1 cellular context compared by ENCODE assay signal in the genomic region with DNA sequence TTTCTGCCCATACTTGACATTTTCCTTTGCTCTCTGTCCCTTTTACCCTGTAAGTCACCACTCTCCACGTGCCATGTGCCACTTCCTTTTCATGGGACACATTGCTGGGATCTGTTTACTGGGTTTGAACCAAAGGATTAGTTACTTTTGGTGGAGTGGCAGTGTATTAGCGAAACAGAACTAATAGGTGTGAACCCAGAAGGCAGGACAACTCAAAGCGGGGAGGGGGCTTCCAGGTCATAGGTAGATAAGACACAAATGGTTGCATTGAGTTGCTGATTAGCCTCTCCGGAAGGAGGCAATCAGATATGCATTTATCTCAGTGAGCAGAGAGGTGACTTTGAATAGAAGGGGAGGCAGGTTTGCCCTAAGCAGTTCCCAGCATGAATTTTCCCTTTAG.
TF ChIP-seq lines count a peak whose summit lies in the region.

No MANE protein-coding gene starts in this region.

TF ChIP-seq in K562, 482 proteins besides CTCF, POLR2A, EP300 and RAD21 (continued from another document and continues in another):
- TF ChIP-seq, protein P1, sequence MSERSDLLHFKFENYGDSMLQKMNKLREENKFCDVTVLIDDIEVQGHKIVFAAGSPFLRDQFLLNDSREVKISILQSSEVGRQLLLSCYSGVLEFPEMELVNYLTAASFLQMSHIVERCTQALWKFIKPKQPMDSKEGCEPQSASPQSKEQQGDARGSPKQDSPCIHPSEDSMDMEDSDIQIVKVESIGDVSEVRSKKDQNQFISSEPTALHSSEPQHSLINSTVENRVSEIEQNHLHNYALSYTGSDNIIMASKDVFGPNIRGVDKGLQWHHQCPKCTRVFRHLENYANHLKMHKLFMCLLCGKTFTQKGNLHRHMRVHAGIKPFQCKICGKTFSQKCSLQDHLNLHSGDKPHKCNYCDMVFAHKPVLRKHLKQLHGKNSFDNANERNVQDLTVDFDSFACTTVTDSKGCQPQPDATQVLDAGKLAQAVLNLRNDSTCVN (CRISPR knock-in tag; IDR thresholded peaks at IDR 0.05), result no peak
- TF ChIP-seq NR2F6 (CRISPR knock-in tag; IDR thresholded peaks at IDR 0.05) (no peak), CBX1 (IDR thresholded peaks at IDR 0.05; ENCODE audit: low read depth) (no peak), MYC (IDR thresholded peaks at IDR 0.05; ENCODE audit: low read depth, low read length) (peak; percentile 75; the same call in 1 of the 2 replicates), MYC (CRISPR knock-in tag; IDR thresholded peaks at IDR 0.05; ENCODE audit: borderline replicate concordance, low read depth) (no peak), PHTF2 (CRISPR knock-in tag; IDR thresholded peaks at IDR 0.05) (no peak), NBN (IDR thresholded peaks at IDR 0.05; ENCODE audit: low read depth) (no peak), ZNF408 (CRISPR knock-in tag; IDR thresholded peaks at IDR 0.05; ENCODE audit: low read depth) (no peak), HDAC1 (IDR thresholded peaks at IDR 0.05) (no peak; a peak in 1 of 4 replicates), XRCC3 (IDR thresholded peaks at IDR 0.05) (no peak), SMARCA4 (IDR thresholded peaks at IDR 0.05) (peak; percentile 91), ZNF695 (CRISPR knock-in tag; IDR thresholded peaks at IDR 0.05) (no peak), TAF9B (IDR thresholded peaks at IDR 0.05; ENCODE audit: partially characterized antibody) (no peak), KLF6 (CRISPR knock-in tag; IDR thresholded peaks at IDR 0.05; ENCODE audit: borderline replicate concordance) (no peak), ETS2 (tag; IDR thresholded peaks at IDR 0.05; ENCODE audit: borderline replicate concordance, poor library complexity, severe bottlenecking) (no peak), ERF (CRISPR knock-in tag; IDR thresholded peaks at IDR 0.05) (no peak), SLC30A9 (CRISPR knock-in tag; IDR thresholded peaks at IDR 0.05) (no peak), KAT2B (IDR thresholded peaks at IDR 0.05; ENCODE audit: low read depth, low read length) (no peak), FOXM1 (IDR thresholded peaks at IDR 0.05; ENCODE audit: low read depth) (peak; percentile 74), FOXM1 (CRISPR knock-in tag; IDR thresholded peaks at IDR 0.05; ENCODE audit: low read depth) (no peak), ZNF57 (CRISPR knock-in tag; IDR thresholded peaks at IDR 0.05) (no peak), SIRT6 (IDR thresholded peaks at IDR 0.05; ENCODE audit: low read depth, low read length) (no peak), HNRNPL (IDR thresholded peaks at IDR 0.05; ENCODE audit: low read depth, low read length) (no peak), KLF13 (tag; IDR thresholded peaks at IDR 0.05; ENCODE audit: borderline replicate concordance, low read depth) (no peak), SAFB2 (IDR thresholded peaks at IDR 0.05; ENCODE audit: borderline replicate concordance, low read depth, low read length, severe bottlenecking) (no peak), RFX5 (IDR thresholded peaks at IDR 0.05; ENCODE audit: low read depth, low read length) (no peak), ZNF583 (CRISPR knock-in tag; IDR thresholded peaks at IDR 0.05) (0 out of 2 replicates have a peak, but pooled peaks have one; percentile 33), NCOA2 (IDR thresholded peaks at IDR 0.05; ENCODE audit: partially characterized antibody in 2 of 2) (no peak), BHLHE40 (IDR thresholded peaks at IDR 0.05; ENCODE audit: low read length) (peak; percentile 40; the same call in 1 of the 2 replicates), LCOR (CRISPR knock-in tag; IDR thresholded peaks at IDR 0.05) (no peak), ZNF197 (CRISPR knock-in tag; IDR thresholded peaks at IDR 0.05; ENCODE audit: low read depth) (no peak), ZNF175 (CRISPR knock-in tag; IDR thresholded peaks at IDR 0.05; ENCODE audit: low read depth) (no peak), ZZZ3 (IDR thresholded peaks at IDR 0.05) (no peak), BMI1 (IDR thresholded peaks at IDR 0.05; ENCODE audit: low read length) (no peak), HDAC2 (IDR thresholded peaks at IDR 0.05) (0 out of 2 replicates have a peak, but pooled peaks have one; percentile 46), CREBBP (IDR thresholded peaks at IDR 0.05; ENCODE audit: low read depth, low read length) (no peak)
- TF ChIP-seq, protein P2, sequence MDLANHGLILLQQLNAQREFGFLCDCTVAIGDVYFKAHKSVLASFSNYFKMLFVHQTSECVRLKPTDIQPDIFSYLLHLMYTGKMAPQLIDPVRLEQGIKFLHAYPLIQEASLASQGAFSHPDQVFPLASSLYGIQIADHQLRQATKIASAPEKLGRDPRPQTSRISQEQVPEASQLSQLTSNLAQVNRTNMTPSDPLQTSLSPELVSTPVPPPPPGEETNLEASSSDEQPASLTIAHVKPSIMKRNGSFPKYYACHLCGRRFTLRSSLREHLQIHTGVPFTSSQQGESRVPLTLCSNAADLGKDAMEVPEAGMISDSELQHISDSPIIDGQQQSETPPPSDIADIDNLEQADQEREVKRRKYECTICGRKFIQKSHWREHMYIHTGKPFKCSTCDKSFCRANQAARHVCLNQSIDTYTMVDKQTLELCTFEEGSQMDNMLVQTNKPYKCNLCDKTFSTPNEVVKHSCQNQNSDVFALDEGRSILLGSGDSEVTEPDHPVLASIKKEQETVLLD (IDR thresholded peaks at IDR 0.05), result peak; percentile 70; the same call in 1 of the 2 replicates
- TF ChIP-seq, protein P3, sequence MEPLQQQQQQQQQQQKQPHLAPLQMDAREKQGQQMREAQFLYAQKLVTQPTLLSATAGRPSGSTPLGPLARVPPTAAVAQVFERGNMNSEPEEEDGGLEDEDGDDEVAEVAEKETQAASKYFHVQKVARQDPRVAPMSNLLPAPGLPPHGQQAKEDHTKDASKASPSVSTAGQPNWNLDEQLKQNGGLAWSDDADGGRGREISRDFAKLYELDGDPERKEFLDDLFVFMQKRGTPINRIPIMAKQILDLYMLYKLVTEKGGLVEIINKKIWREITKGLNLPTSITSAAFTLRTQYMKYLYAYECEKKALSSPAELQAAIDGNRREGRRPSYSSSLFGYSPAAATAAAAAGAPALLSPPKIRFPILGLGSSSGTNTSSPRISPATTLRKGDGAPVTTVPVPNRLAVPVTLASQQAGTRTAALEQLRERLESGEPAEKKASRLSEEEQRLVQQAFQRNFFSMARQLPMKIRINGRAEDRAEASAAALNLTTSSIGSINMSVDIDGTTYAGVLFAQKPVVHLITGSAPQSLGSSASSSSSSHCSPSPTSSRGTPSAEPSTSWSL (CRISPR knock-in tag; IDR thresholded peaks at IDR 0.05; ENCODE audit: borderline replicate concordance), result no peak
- TF ChIP-seq, protein P4, sequence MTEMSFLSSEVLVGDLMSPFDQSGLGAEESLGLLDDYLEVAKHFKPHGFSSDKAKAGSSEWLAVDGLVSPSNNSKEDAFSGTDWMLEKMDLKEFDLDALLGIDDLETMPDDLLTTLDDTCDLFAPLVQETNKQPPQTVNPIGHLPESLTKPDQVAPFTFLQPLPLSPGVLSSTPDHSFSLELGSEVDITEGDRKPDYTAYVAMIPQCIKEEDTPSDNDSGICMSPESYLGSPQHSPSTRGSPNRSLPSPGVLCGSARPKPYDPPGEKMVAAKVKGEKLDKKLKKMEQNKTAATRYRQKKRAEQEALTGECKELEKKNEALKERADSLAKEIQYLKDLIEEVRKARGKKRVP (CRISPR knock-in tag; IDR thresholded peaks at IDR 0.05), result no peak
- TF ChIP-seq, protein P5, sequence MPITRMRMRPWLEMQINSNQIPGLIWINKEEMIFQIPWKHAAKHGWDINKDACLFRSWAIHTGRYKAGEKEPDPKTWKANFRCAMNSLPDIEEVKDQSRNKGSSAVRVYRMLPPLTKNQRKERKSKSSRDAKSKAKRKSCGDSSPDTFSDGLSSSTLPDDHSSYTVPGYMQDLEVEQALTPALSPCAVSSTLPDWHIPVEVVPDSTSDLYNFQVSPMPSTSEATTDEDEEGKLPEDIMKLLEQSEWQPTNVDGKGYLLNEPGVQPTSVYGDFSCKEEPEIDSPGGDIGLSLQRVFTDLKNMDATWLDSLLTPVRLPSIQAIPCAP (CRISPR knock-in tag; IDR thresholded peaks at IDR 0.05; ENCODE audit: borderline replicate concordance), result no peak
- TF ChIP-seq, protein P6, sequence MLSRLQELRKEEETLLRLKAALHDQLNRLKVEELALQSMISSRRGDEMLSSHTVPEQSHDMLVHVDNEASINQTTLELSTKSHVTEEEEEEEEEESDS (CRISPR knock-in tag; IDR thresholded peaks at IDR 0.05), result no peak
- TF ChIP-seq, protein P7, sequence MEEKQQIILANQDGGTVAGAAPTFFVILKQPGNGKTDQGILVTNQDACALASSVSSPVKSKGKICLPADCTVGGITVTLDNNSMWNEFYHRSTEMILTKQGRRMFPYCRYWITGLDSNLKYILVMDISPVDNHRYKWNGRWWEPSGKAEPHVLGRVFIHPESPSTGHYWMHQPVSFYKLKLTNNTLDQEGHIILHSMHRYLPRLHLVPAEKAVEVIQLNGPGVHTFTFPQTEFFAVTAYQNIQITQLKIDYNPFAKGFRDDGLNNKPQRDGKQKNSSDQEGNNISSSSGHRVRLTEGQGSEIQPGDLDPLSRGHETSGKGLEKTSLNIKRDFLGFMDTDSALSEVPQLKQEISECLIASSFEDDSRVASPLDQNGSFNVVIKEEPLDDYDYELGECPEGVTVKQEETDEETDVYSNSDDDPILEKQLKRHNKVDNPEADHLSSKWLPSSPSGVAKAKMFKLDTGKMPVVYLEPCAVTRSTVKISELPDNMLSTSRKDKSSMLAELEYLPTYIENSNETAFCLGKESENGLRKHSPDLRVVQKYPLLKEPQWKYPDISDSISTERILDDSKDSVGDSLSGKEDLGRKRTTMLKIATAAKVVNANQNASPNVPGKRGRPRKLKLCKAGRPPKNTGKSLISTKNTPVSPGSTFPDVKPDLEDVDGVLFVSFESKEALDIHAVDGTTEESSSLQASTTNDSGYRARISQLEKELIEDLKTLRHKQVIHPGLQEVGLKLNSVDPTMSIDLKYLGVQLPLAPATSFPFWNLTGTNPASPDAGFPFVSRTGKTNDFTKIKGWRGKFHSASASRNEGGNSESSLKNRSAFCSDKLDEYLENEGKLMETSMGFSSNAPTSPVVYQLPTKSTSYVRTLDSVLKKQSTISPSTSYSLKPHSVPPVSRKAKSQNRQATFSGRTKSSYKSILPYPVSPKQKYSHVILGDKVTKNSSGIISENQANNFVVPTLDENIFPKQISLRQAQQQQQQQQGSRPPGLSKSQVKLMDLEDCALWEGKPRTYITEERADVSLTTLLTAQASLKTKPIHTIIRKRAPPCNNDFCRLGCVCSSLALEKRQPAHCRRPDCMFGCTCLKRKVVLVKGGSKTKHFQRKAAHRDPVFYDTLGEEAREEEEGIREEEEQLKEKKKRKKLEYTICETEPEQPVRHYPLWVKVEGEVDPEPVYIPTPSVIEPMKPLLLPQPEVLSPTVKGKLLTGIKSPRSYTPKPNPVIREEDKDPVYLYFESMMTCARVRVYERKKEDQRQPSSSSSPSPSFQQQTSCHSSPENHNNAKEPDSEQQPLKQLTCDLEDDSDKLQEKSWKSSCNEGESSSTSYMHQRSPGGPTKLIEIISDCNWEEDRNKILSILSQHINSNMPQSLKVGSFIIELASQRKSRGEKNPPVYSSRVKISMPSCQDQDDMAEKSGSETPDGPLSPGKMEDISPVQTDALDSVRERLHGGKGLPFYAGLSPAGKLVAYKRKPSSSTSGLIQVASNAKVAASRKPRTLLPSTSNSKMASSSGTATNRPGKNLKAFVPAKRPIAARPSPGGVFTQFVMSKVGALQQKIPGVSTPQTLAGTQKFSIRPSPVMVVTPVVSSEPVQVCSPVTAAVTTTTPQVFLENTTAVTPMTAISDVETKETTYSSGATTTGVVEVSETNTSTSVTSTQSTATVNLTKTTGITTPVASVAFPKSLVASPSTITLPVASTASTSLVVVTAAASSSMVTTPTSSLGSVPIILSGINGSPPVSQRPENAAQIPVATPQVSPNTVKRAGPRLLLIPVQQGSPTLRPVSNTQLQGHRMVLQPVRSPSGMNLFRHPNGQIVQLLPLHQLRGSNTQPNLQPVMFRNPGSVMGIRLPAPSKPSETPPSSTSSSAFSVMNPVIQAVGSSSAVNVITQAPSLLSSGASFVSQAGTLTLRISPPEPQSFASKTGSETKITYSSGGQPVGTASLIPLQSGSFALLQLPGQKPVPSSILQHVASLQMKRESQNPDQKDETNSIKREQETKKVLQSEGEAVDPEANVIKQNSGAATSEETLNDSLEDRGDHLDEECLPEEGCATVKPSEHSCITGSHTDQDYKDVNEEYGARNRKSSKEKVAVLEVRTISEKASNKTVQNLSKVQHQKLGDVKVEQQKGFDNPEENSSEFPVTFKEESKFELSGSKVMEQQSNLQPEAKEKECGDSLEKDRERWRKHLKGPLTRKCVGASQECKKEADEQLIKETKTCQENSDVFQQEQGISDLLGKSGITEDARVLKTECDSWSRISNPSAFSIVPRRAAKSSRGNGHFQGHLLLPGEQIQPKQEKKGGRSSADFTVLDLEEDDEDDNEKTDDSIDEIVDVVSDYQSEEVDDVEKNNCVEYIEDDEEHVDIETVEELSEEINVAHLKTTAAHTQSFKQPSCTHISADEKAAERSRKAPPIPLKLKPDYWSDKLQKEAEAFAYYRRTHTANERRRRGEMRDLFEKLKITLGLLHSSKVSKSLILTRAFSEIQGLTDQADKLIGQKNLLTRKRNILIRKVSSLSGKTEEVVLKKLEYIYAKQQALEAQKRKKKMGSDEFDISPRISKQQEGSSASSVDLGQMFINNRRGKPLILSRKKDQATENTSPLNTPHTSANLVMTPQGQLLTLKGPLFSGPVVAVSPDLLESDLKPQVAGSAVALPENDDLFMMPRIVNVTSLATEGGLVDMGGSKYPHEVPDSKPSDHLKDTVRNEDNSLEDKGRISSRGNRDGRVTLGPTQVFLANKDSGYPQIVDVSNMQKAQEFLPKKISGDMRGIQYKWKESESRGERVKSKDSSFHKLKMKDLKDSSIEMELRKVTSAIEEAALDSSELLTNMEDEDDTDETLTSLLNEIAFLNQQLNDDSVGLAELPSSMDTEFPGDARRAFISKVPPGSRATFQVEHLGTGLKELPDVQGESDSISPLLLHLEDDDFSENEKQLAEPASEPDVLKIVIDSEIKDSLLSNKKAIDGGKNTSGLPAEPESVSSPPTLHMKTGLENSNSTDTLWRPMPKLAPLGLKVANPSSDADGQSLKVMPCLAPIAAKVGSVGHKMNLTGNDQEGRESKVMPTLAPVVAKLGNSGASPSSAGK (IDR thresholded peaks at IDR 0.05), result peak; percentile 82
- TF ChIP-seq, protein P8, sequence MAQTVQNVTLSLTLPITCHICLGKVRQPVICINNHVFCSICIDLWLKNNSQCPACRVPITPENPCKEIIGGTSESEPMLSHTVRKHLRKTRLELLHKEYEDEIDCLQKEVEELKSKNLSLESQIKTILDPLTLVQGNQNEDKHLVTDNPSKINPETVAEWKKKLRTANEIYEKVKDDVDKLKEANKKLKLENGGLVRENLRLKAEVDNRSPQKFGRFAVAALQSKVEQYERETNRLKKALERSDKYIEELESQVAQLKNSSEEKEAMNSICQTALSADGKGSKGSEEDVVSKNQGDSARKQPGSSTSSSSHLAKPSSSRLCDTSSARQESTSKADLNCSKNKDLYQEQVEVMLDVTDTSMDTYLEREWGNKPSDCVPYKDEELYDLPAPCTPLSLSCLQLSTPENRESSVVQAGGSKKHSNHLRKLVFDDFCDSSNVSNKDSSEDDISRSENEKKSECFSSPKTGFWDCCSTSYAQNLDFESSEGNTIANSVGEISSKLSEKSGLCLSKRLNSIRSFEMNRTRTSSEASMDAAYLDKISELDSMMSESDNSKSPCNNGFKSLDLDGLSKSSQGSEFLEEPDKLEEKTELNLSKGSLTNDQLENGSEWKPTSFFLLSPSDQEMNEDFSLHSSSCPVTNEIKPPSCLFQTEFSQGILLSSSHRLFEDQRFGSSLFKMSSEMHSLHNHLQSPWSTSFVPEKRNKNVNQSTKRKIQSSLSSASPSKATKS (CRISPR knock-in tag; IDR thresholded peaks at IDR 0.05), result no peak
- TF ChIP-seq, protein P9, sequence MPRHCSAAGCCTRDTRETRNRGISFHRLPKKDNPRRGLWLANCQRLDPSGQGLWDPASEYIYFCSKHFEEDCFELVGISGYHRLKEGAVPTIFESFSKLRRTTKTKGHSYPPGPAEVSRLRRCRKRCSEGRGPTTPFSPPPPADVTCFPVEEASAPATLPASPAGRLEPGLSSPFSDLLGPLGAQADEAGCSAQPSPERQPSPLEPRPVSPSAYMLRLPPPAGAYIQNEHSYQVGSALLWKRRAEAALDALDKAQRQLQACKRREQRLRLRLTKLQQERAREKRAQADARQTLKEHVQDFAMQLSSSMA (CRISPR knock-in tag; IDR thresholded peaks at IDR 0.05), result no peak
